Comparison of ENCODE assay signal across 8 cellular contexts in the genomic region with DNA sequence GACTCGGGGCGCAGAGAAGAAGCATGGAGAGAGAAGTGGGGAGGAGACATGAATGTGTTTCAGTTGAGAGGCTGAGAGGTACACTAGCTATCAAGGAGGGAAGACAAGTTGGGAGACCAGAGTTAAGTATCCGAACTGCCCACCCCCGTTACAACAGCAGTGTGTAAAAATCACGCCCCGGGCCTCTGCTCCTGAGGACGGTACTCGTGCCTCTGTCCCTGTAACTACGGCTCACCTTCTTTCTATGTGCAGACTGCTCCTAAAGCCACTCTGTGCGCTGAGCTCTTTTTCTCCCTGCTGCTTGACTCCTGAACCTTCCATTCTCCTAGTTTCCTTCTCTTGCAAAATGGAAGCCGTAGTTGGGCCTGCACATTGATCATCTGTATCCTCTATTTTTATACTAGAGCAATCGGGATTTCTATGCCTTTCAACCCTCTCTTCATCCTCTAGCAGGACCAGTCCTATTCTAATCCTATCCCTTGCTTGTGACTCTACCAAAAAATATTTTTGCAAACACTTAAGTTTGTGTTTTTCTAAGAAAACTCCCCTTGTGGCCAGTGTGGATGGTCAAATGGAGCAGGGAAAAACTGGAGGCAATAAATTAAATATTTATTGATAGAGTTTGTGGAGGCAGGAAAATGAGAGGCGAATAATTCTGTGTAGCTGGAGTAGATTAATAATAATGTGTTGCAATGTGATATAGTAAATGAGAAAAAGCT. TPM values are rescaled to one million over a fixed set of nuclear protein-coding genes. Genes with fewer than 3 reads are reported as not detected.
DNase-seq lines count a peak whose midpoint lies in the region; ATAC-seq and TF ChIP-seq lines count a peak whose summit lies in the region.

No MANE protein-coding gene starts in this region.

- TF ChIP-seq EP300 in ovary (IDR thresholded peaks at IDR 0.05) = no peak

- H3K4me1 ChIP-seq in SJCRH30 (peaks cover 15% of the 10 kb centered on the region), esophagus (ENCODE audit: control insufficient read depth in 2 of 2, insufficient read depth in 2 of 2, low read length in 1 of 2) (peaks cover 0 to 4% of the 10 kb centered on the region in 2 donors), ovary (ENCODE audit: insufficient read depth) (peaks cover 8% of the 10 kb centered on the region)

- H3K36me3 ChIP-seq in SJCRH30 (peaks cover 23% of the 10 kb centered on the region), esophagus (ENCODE audit: control insufficient read depth in 2 of 2, insufficient read depth in 2 of 2, low read length in 1 of 2) (no peaks in the 10 kb centered on the region), ovary (no peaks in the 10 kb centered on the region)

- intact Hi-C loops in ovary (cut with DNase I) = loop anchor here in 2 of 4 donors (10.0 kb wide), 2 partner anchors 167 to 347 kb away; partner anchors contain the start of genes MTIF3 (in 1 of the 2) and RASL11A (in 1 of the 2)

- no peak for DNase-seq in AG09319 (ENCODE audit: extremely low read depth, low read depth)
- peak; percentile 15 to 47 for DNase-seq in SJCRH30
- no peak for DNase-seq in ovary
- no peak for DNase-seq in NCI-H446 (lab: John Stamatoyannopoulos, UW)
- DNase-seq in GF-D8 (lab: John Stamatoyannopoulos, UW) = no peak
- DNase-seq in UCSD-AML1 (lab: John Stamatoyannopoulos, UW; ENCODE audit: unreplicated experiment) = no peak

- H3K27ac ChIP-seq in SJCRH30 = peak overlapping the region; percentile 72
- peak overlapping the region; percentile 99 for H3K27ac ChIP-seq in esophagus (ENCODE audit: low read depth in 2 of 2, low read length in 1 of 2)
- H3K27ac ChIP-seq in ovary = peak overlapping the region; percentile 94 to 96

- H3K27me3 ChIP-seq in SJCRH30 = no peaks in the 10 kb centered on the region
- no peaks in the 10 kb centered on the region for H3K27me3 ChIP-seq in esophagus (ENCODE audit: control insufficient read depth in 1 of 2, insufficient read depth in 2 of 2, low read length in 2 of 2)
- H3K27me3 ChIP-seq in ovary = no peaks in the 10 kb centered on the region

- ATAC-seq in GM19455 (IDR thresholded peaks at IDR 0.05; ENCODE audit: unreplicated experiment) = peak; percentile 3

- WGBS in esophagus, 2 donors = 8 to 10% methylated on average over 13 of the region's 13 CpGs
- WGBS in ovary, 3 donors = 9 to 10% (median 10%) methylated on average over 13 of the region's 13 CpGs

- H3K9me3 ChIP-seq in SJCRH30 (replicated peaks) = no peaks in the 10 kb centered on the region
- no peaks in the 10 kb centered on the region for H3K9me3 ChIP-seq in esophagus (ENCODE audit: control insufficient read depth in 2 of 2, insufficient read depth in 1 of 2, low read depth in 1 of 2, low read length in 1 of 2)
- no peaks in the 10 kb centered on the region for H3K9me3 ChIP-seq in ovary

- H3K4me3 ChIP-seq in SJCRH30 (peak overlapping the region; percentile 96), esophagus (ENCODE audit: low read depth in 1 of 2, low read length in 2 of 2) (peak overlapping the region; percentile 85 to 93), ovary (peak overlapping the region; percentile 72)

- no peak for TF ChIP-seq POLR2A in ovary (IDR thresholded peaks at IDR 0.05)

- TF ChIP-seq CTCF in AG09319 (IDR thresholded peaks at IDR 0.05; ENCODE audit: low read depth, low read length) (peak; percentile 24), ovary (IDR thresholded peaks at IDR 0.05) (no peak)

RNA-seq across cellular contexts. Expression of gene POLR1D, which starts 0.6 kb away (rescaled TPM):
- 172 and 182 TPM in 2 replicates for total RNA-seq in SJCRH30 (2014; rRNA removed; shearing (Covaris generic))
- polyA plus RNA-seq in esophagus = 100 to 1,000 TPM; 126 to 133 TPM
- 100 to 1,000 TPM in 6 of 7 donors, 10 to 100 TPM in 1; 83.7 to 194 (median 115) TPM for total RNA-seq in ovary
- polyA plus RNA-seq in ovary = 100 to 1,000 TPM; 174 to 223 TPM

RNA-seq across cellular contexts. Expression of gene LNX2, which starts 1.9 kb away (rescaled TPM):
- total RNA-seq in SJCRH30 (2014; rRNA removed; shearing (Covaris generic)) = 14.9 and 16.7 TPM in 2 replicates
- 1 to 10 TPM; 5.5 to 6.1 TPM for polyA plus RNA-seq in esophagus
- 1 to 10 TPM; 6.6 to 9.8 (median 7.8) TPM for total RNA-seq in ovary
- 1 to 10 TPM; 3.6 to 8.3 TPM for polyA plus RNA-seq in ovary

Comparison
In these comparisons a context has a peak if more than half of its experiments do, and no peak if none do; other contexts are left out.
1. DNase-seq: peak in SJCRH30 (2 of 2); none in AG09319 (single experiment), ovary (0 of 5), NCI-H446 (0 of 2), GF-D8 (single experiment) and UCSD-AML1 (single experiment).
2. Peak in every context shown above with its lines, with median percentiles within 50 percentile points of each other: H3K27ac ChIP-seq and H3K4me3 ChIP-seq.